ENCODE assay signal across 29 cellular contexts in the genomic region with DNA sequence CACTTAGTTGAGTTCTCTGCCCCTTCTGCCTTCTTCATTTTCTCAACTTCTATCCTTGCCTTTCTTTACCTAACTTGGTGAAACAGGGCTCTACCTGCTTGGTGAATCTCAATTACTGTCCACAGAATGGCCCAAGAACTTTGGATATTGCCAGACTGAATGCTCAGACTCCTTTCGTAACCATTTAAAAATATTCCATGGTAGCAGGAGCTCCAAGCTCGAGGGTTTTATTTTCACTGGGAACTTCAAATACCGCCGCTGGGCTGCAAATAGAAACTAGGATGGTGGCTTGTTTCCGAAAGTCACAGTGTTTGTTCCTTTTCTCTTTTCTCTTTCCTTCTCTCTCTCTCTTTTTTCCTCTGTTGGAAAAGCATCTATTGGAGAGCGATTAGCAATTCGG. TPM values are rescaled to one million over a fixed set of nuclear protein-coding genes. Genes with fewer than 3 reads are reported as not detected.
"Had no signal": no experiment of that assay in that cellular context is flagged by ENCODE, and none has a peak within 500 bp of the region (broad histone marks: within the 10 kb centered on the region; RNA-seq: fewer than 3 reads in every experiment).

No MANE protein-coding gene starts in this region.

- H3K4me3 ChIP-seq: Peyer's patch, SJSA1 had no signal

- H3K36me3 ChIP-seq: brain microvascular endothelial cell, Peyer's patch, SJSA1 had no signal

- DNase-seq: activated B cell treated with CpG ODN at 0.5 μM for 24 hours; activated CD4-positive, alpha-beta memory T cell treated with anti-CD3 and anti-CD28 coated beads for 36 hours; activated CD4-positive, alpha-beta T cell treated with anti-CD3 and anti-CD28 coated beads for 4 hours; activated CD4-positive, alpha-beta T cell treated with anti-CD3 and anti-CD28 coated beads, Interleukin-2, amount 50 U/mL, for 1 hour; activated CD4-positive, CD25-positive, alpha-beta regulatory T cell treated with anti-CD3 and anti-CD28 coated beads, Interleukin-2, amount 50 U/mL, for 72 hours; activated CD8-positive, alpha-beta memory T cell treated with anti-CD3 and anti-CD28 coated beads, Interleukin-2, amount 50 U/mL, for 4 hours; activated effector memory CD4-positive, alpha-beta T cell treated with Interleukin-2 at 50 U/mL for 16 hours; activated naive CD4-positive, alpha-beta T cell treated with anti-CD3 and anti-CD28 coated beads, Interleukin-2, amount 10 ng/mL, durations not matched to agents 7 days and 5 days; activated naive CD8-positive, alpha-beta T cell treated with anti-CD3 and anti-CD28 coated beads, Interleukin-2, amount 50 U/mL, for 24 hours; activated T-cell treated with anti-CD3 and anti-CD28 coated beads for 4 hours; activated T-cell treated with anti-CD3 and anti-CD28 coated beads, Interleukin-2, amount 50 U/mL, for 4 hours; anterior cingulate cortex; brain microvascular endothelial cell; NCI-H1105; NCI-H1436; NCI-H1694; NCI-H2081 treated with DMSO at 0.1 percent for 48 hours; NCI-H345; NCI-H524 treated with DMSO at 0.1 percent for 48 hours; NK-92 treated with Interleukin-12 subunit alpha and Interleukin-12 subunit beta, amount 100 ng/mL, for 24 hours; PC-3; Peyer's patch; RPMI8226; SHP77 treated with DMSO at 0.1 percent for 48 hours; SK-N-SH had no signal

- H3K27me3 ChIP-seq: brain microvascular endothelial cell, Peyer's patch, SJSA1 had no signal

- H3K27ac Mint-ChIP-seq: activated B cell treated with CpG ODN at 0.5 μM for 24 hours; activated CD4-positive, alpha-beta memory T cell treated with anti-CD3 and anti-CD28 coated beads for 36 hours; activated naive CD4-positive, alpha-beta T cell treated with anti-CD3 and anti-CD28 coated beads, Interleukin-2, amount 10 ng/mL, durations not matched to agents 7 days and 5 days; activated naive CD8-positive, alpha-beta T cell; activated naive CD8-positive, alpha-beta T cell treated with anti-CD3 and anti-CD28 coated beads, Interleukin-2, amount 50 U/mL, for 24 hours; T-helper 1 cell treated with Interleukin-12 subunit alpha and Interleukin-12 subunit beta and Interleukin-4 antibody, amounts not matched to agents 30 μg/mL and 1 μg/mL, for 36 hours had no signal

- H3K36me3 Mint-ChIP-seq: activated CD4-positive, alpha-beta memory T cell treated with anti-CD3 and anti-CD28 coated beads for 36 hours; activated naive CD4-positive, alpha-beta T cell treated with anti-CD3 and anti-CD28 coated beads, Interleukin-2, amount 10 ng/mL, durations not matched to agents 7 days and 5 days; activated naive CD8-positive, alpha-beta T cell had no signal

- H3K9me3 ChIP-seq: Peyer's patch, SJSA1, SK-N-SH had no signal

- H3K27ac ChIP-seq: brain microvascular endothelial cell, Peyer's patch, SJSA1, VCaP had no signal

- H3K4me1 Mint-ChIP-seq: activated B cell treated with CpG ODN at 0.5 μM for 24 hours; activated naive CD4-positive, alpha-beta T cell treated with anti-CD3 and anti-CD28 coated beads, Interleukin-2, amount 10 ng/mL, durations not matched to agents 7 days and 5 days; activated naive CD8-positive, alpha-beta T cell treated with anti-CD3 and anti-CD28 coated beads, Interleukin-2, amount 50 U/mL, for 24 hours had no signal

- H3K4me2 ChIP-seq: SK-N-SH had no signal

- H3K9ac ChIP-seq: SK-N-SH had no signal

- H3K4me3 Mint-ChIP-seq: activated B cell treated with CpG ODN at 0.5 μM for 24 hours; activated CD4-positive, alpha-beta memory T cell treated with anti-CD3 and anti-CD28 coated beads for 36 hours; activated naive CD4-positive, alpha-beta T cell treated with anti-CD3 and anti-CD28 coated beads, Interleukin-2, amount 10 ng/mL, durations not matched to agents 7 days and 5 days; activated naive CD8-positive, alpha-beta T cell; activated naive CD8-positive, alpha-beta T cell treated with anti-CD3 and anti-CD28 coated beads, Interleukin-2, amount 50 U/mL, for 24 hours; activated T-cell treated with anti-CD3 and anti-CD28 coated beads, Interleukin-2, amount 50 U/mL, for 4 hours; T-helper 1 cell treated with Interleukin-12 subunit alpha and Interleukin-12 subunit beta and Interleukin-4 antibody, amounts not matched to agents 30 μg/mL and 1 μg/mL, for 36 hours had no signal

- ATAC-seq: activated naive CD8-positive, alpha-beta T cell treated with anti-CD3 and anti-CD28 coated beads, Interleukin-2, amount 50 U/mL, for 24 hours; activated T-cell treated with anti-CD3 and anti-CD28 coated beads, Interleukin-2, amount 50 U/mL, for 4 hours; PC-3 had no signal

- H3K9me3 Mint-ChIP-seq: activated B cell treated with CpG ODN at 0.5 μM for 24 hours; activated CD4-positive, alpha-beta memory T cell treated with anti-CD3 and anti-CD28 coated beads for 36 hours; activated naive CD4-positive, alpha-beta T cell treated with anti-CD3 and anti-CD28 coated beads, Interleukin-2, amount 10 ng/mL, durations not matched to agents 7 days and 5 days; activated naive CD8-positive, alpha-beta T cell treated with anti-CD3 and anti-CD28 coated beads, Interleukin-2, amount 50 U/mL, for 24 hours; activated T-cell treated with anti-CD3 and anti-CD28 coated beads, Interleukin-2, amount 50 U/mL, for 4 hours; T-helper 1 cell treated with Interleukin-12 subunit alpha and Interleukin-12 subunit beta and Interleukin-4 antibody, amounts not matched to agents 30 μg/mL and 1 μg/mL, for 36 hours had no signal

RNA-seq across cellular contexts. Expression of gene TMEM100, which starts 13.2 kb away (rescaled TPM):
- total RNA-seq: activated B cell treated with CpG ODN at 0.5 μM for 24 hours; activated CD4-positive, alpha-beta memory T cell treated with anti-CD3 and anti-CD28 coated beads for 36 hours; activated T-cell treated with anti-CD3 and anti-CD28 coated beads, Interleukin-2, amount 50 U/mL, for 4 hours; PC-3 had no signal
